18 cellular contexts compared by ENCODE assay signal in genomic region chr13:98752942-98753290, GRCh38. TPM values are rescaled to one million over a fixed set of nuclear protein-coding genes. Genes with fewer than 3 reads are reported as not detected.
A peak's percentile ranks its signal among the peaks of the same experiment; 100 is the strongest.
DNase-seq lines count a peak whose midpoint lies in the region; ATAC-seq and TF ChIP-seq lines count a peak whose summit lies in the region.
"Had no signal": no experiment of that assay in that cellular context is flagged by ENCODE, and none has a peak within 500 bp of the region (broad histone marks: within the 10 kb centered on the region; RNA-seq: fewer than 3 reads in every experiment).

No MANE protein-coding gene starts in this region.

- no peak overlapping the region for H3K27ac ChIP-seq in breast epithelium
- H3K27ac ChIP-seq: gastroesophageal sphincter had no signal

- peaks cover 0 to 5% of the 10 kb centered on the region in 2 donors for H3K4me1 ChIP-seq in breast epithelium

- H3K36me3 ChIP-seq in breast epithelium, result no peaks in the 10 kb centered on the region
- H3K36me3 ChIP-seq: gastroesophageal sphincter, MG63 had no signal

- peaks cover 0 to 4% of the 10 kb centered on the region in 2 donors for H3K9me3 ChIP-seq in breast epithelium
- H3K9me3 ChIP-seq: body of pancreas had no signal

- H3K27me3 ChIP-seq in breast epithelium, result peaks cover 5 to 25% of the 10 kb centered on the region in 2 donors

- no peaks in the 10 kb centered on the region for H3K27me3 Mint-ChIP-seq in MCF 10A (ENCODE audit: insufficient read depth, unreplicated experiment)
- H3K27me3 Mint-ChIP-seq in endothelial cell (ENCODE audit: unreplicated experiment), result peaks cover 12% of the 10 kb centered on the region
- peaks cover 66% of the 10 kb centered on the region for H3K27me3 Mint-ChIP-seq in nephron progenitor cell (ENCODE audit: low read depth, poor library complexity)

- H3K27ac Mint-ChIP-seq in MCF 10A (ENCODE audit: low read depth, unreplicated experiment) (no peak overlapping the region), endothelial cell (ENCODE audit: unreplicated experiment) (no peak overlapping the region), nephron progenitor cell (no peak overlapping the region)
- H3K27ac Mint-ChIP-seq: activated CD4-positive, alpha-beta T cell treated with anti-CD3 and anti-CD28 coated beads, Interleukin-2, amount 10 ng/mL, durations not matched to agents 24 days and 14 days; HFFc6 had no signal

- POLR2A ChIA-PET in MCF 10A (lab: Yijun Ruan, JAX), result interaction anchor here (0.8 kb wide), 1 partner anchor 1256 kb away, joined by 4 read pairs; no protein-coding TSS in a partner anchor

- TF ChIP-seq CTCF in breast epithelium (IDR thresholded peaks at IDR 0.05), result no peak
- no peak for TF ChIP-seq CTCF in MCF 10A (IDR thresholded peaks at IDR 0.05; ENCODE audit: unreplicated experiment)
- no peak for TF ChIP-seq CTCF in endothelial cell (IDR thresholded peaks at IDR 0.05; ENCODE audit: unreplicated experiment)
- TF ChIP-seq CTCF in nephron progenitor cell (IDR thresholded peaks at IDR 0.05), result no peak

- H3K4me1 Mint-ChIP-seq in MCF 10A (ENCODE audit: insufficient read depth, unreplicated experiment) (no peaks in the 10 kb centered on the region), endothelial cell (ENCODE audit: unreplicated experiment) (no peaks in the 10 kb centered on the region), nephron progenitor cell (peaks cover 7% of the 10 kb centered on the region)
- H3K4me1 Mint-ChIP-seq: activated CD4-positive, alpha-beta T cell treated with anti-CD3 and anti-CD28 coated beads, Interleukin-2, amount 10 ng/mL, durations not matched to agents 24 days and 14 days had no signal

- H3K9me3 Mint-ChIP-seq in MCF 10A (ENCODE audit: unreplicated experiment) (peaks cover 9% of the 10 kb centered on the region), endothelial cell (ENCODE audit: unreplicated experiment) (peaks cover 7% of the 10 kb centered on the region), nephron progenitor cell (peaks cover 32% of the 10 kb centered on the region)

- CTCF ChIA-PET in MCF 10A (lab: Yijun Ruan, JAX), result no interaction called here

- DNase-seq in breast epithelium (ENCODE audit: low spot score in 2 of 2) (no peak), MCF 10A (ENCODE audit: unreplicated experiment) (no peak), endothelial cell (ENCODE audit: low spot score) (no peak), nephron progenitor cell (no peak), NCI-H146 treated with DMSO at 0.1 percent for 48 hours (lab: John Stamatoyannopoulos, UW; ENCODE audit: unreplicated experiment) (no peak)
- DNase-seq in activated effector memory CD4-positive, alpha-beta T cell treated with Interleukin-2 at 50 U/mL for 16 hours, result no peak
- DNase-seq in activated naive CD4-positive, alpha-beta T cell treated with Interleukin-2 at 50 U/mL for 16 hours, result no peak
- DNase-seq: activated CD4-positive, alpha-beta T cell treated with anti-CD3 and anti-CD28 coated beads, Interleukin-2, amount 10 ng/mL, durations not matched to agents 24 days and 14 days; COR-L47; HFFc6; MG63; NCI-H2081 treated with DMSO at 0.1 percent for 48 hours; stimulated activated naive CD4-positive, alpha-beta T cell had no signal

- BruUV-seq in MCF 10A (replicated peaks; lab: Mats Ljungman, UMichigan), result no TSS peak

- H3K4me3 Mint-ChIP-seq in MCF 10A (ENCODE audit: unreplicated experiment), result no peak overlapping the region
- H3K4me3 Mint-ChIP-seq in endothelial cell (ENCODE audit: unreplicated experiment), result peak overlapping the region; percentile 74
- H3K4me3 Mint-ChIP-seq in nephron progenitor cell, result peak overlapping the region; percentile 69
- H3K4me3 Mint-ChIP-seq: activated CD4-positive, alpha-beta T cell treated with anti-CD3 and anti-CD28 coated beads, Interleukin-2, amount 10 ng/mL, durations not matched to agents 24 days and 14 days; HFFc6 had no signal

- intact Hi-C loops in breast epithelium (cut with DNase I; ENCODE audit: low total_unique reads), result no loop called here
- intact Hi-C loops in MCF 10A (cut with micrococcal nuclease), result no loop called here

- H3K4me3 ChIP-seq in breast epithelium, result peak overlapping the region in 2 of 3 donors; percentile 46 to 72
- H3K4me3 ChIP-seq: MG63 had no signal

- no peak for TF ChIP-seq POLR2A in breast epithelium (IDR thresholded peaks at IDR 0.05)

- no peaks in the 10 kb centered on the region for H3K36me3 Mint-ChIP-seq in MCF 10A (ENCODE audit: insufficient read depth, unreplicated experiment)
- H3K36me3 Mint-ChIP-seq in endothelial cell (ENCODE audit: low read depth, unreplicated experiment), result peaks cover 10% of the 10 kb centered on the region
- peaks cover 8% of the 10 kb centered on the region for H3K36me3 Mint-ChIP-seq in nephron progenitor cell (ENCODE audit: low read depth)

- ATAC-seq in HG02840 (IDR thresholded peaks at IDR 0.05; ENCODE audit: low FRiP score, unreplicated experiment), result no peak
- ATAC-seq: sciatic nerve had no signal

RNA-seq across cellular contexts. Expression of gene SLC15A1, which starts 0.4 kb away (rescaled TPM):
- 1 to 10 TPM in 1 of 3 donors, not detected in 2; 1.3 TPM for total RNA-seq in breast epithelium
- not detected in 2 replicates for total RNA-seq in MCF 10A (2022)
- 0.10 TPM for total RNA-seq in endothelial cell (ENCODE audit: unreplicated experiment)
- total RNA-seq: A172; activated CD4-positive, alpha-beta T cell treated with anti-CD3 and anti-CD28 coated beads, Interleukin-2, amount 10 ng/mL, durations not matched to agents 24 days and 14 days; HFFc6 had no signal
